1 cellular context compared by ENCODE assay signal in the genomic region with DNA sequence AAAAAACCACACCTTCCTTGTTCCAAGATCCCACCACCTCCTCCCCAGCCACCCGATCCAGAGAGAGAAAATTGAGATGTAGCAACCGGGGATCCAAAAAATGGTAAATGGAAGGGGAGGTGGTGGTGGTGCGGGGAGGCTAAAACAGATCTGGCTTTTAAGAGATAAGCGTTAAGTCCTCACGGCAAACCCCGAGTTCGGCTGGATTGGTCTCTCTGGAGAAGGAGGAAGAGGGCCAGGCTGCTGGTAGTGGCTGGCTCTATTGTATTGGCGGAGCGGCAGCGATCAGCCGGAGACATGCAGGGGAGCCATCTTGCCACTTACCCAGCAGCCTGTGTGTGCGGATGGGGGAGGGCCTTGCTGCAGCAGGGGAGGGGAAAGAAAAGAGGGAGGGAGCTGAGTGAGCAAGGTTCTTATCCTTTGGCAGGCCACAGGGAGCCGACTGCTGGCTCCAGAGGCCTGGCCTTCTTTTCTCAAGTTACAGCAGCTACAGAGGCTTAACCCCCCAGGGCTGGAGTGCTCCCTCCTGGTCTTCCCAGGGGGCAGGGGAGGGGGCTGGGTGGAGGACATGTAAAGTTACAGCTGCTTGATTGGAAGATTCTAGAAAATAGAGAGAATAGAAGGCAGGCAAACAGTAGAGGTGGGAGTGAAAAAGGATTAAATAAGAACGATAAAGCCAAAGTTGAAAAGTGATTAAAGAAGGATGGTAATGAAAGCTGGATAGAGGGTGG.
TF ChIP-seq lines count a peak whose summit lies in the region.

No MANE protein-coding gene starts in this region.

TF ChIP-seq in A549, 52 proteins besides CTCF, POLR2A, EP300 and RAD21 (continued from another document):
- TF ChIP-seq HMGXB4 (CRISPR knock-in tag; IDR thresholded peaks at IDR 0.05; ENCODE audit: borderline replicate concordance) (no peak), JUNB (IDR thresholded peaks at IDR 0.05) (no peak), RCOR1 (IDR thresholded peaks at IDR 0.05; ENCODE audit: low read depth, low read length) (no peak), RARB (CRISPR knock-in tag; IDR thresholded peaks at IDR 0.05) (no peak), ESRRA (IDR thresholded peaks at IDR 0.05; ENCODE audit: borderline replicate concordance, low read length) (no peak), GATA3 (IDR thresholded peaks at IDR 0.05; ENCODE audit: borderline replicate concordance) (no peak), ZFP36 (IDR thresholded peaks at IDR 0.05; ENCODE audit: borderline replicate concordance, partially characterized antibody) (no peak), CHD2 (IDR thresholded peaks at IDR 0.05; ENCODE audit: low read length, partially characterized antibody) (no peak), NFE2L2 (conservative IDR thresholded peaks at IDR 0.05; ENCODE audit: low read length) (no peak), MAFK (IDR thresholded peaks at IDR 0.05; ENCODE audit: partially characterized antibody) (peak; percentile 18), MAX (IDR thresholded peaks at IDR 0.05) (peak; percentile 48; the same call in 1 of the 2 replicates), FOSL2 (IDR thresholded peaks at IDR 0.05) (no peak), FOSL2 (CRISPR knock-in tag; IDR thresholded peaks at IDR 0.05) (no peak), PHF8 (IDR thresholded peaks at IDR 0.05; ENCODE audit: borderline replicate concordance, low read depth) (no peak), RNF2 (IDR thresholded peaks at IDR 0.05; ENCODE audit: borderline replicate concordance, low read depth) (no peak)
- TF ChIP-seq, protein P1, sequence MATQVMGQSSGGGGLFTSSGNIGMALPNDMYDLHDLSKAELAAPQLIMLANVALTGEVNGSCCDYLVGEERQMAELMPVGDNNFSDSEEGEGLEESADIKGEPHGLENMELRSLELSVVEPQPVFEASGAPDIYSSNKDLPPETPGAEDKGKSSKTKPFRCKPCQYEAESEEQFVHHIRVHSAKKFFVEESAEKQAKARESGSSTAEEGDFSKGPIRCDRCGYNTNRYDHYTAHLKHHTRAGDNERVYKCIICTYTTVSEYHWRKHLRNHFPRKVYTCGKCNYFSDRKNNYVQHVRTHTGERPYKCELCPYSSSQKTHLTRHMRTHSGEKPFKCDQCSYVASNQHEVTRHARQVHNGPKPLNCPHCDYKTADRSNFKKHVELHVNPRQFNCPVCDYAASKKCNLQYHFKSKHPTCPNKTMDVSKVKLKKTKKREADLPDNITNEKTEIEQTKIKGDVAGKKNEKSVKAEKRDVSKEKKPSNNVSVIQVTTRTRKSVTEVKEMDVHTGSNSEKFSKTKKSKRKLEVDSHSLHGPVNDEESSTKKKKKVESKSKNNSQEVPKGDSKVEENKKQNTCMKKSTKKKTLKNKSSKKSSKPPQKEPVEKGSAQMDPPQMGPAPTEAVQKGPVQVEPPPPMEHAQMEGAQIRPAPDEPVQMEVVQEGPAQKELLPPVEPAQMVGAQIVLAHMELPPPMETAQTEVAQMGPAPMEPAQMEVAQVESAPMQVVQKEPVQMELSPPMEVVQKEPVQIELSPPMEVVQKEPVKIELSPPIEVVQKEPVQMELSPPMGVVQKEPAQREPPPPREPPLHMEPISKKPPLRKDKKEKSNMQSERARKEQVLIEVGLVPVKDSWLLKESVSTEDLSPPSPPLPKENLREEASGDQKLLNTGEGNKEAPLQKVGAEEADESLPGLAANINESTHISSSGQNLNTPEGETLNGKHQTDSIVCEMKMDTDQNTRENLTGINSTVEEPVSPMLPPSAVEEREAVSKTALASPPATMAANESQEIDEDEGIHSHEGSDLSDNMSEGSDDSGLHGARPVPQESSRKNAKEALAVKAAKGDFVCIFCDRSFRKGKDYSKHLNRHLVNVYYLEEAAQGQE (IDR thresholded peaks at IDR 0.05): no peak
- TF ChIP-seq, protein P2, sequence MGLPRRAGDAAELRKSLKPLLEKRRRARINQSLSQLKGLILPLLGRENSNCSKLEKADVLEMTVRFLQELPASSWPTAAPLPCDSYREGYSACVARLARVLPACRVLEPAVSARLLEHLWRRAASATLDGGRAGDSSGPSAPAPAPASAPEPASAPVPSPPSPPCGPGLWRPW (IDR thresholded peaks at IDR 0.05): no peak
